ENCODE assay signal across 32 cellular contexts in genomic region chr15:76221085-76221767, GRCh38.
"Had no signal": no experiment of that assay in that cellular context is flagged by ENCODE, and none has a peak within 500 bp of the region (broad histone marks: within the 10 kb centered on the region; RNA-seq: fewer than 3 reads in every experiment).

No MANE protein-coding gene starts in this region.

- H3K27ac ChIP-seq: brain microvascular endothelial cell, esophagus muscularis mucosa, foreskin keratinocyte, gastrocnemius medialis, heart left ventricle, WERI-Rb-1 had no signal

- DNase-seq: activated B cell treated with CpG ODN at 0.5 μM for 24 hours; activated CD4-positive, alpha-beta memory T cell treated with anti-CD3 and anti-CD28 coated beads for 36 hours; activated CD4-positive, alpha-beta T cell treated with anti-CD3 and anti-CD28 coated beads for 48 hours; activated CD4-positive, alpha-beta T cell treated with anti-CD3 and anti-CD28 coated beads, Interleukin-2, amount 50 U/mL, for 1 hour; activated CD8-positive, alpha-beta memory T cell treated with anti-CD3 and anti-CD28 coated beads, Interleukin-2, amount 50 U/mL, for 48 hours; activated gamma-delta T cell; activated naive CD4-positive, alpha-beta T cell; activated naive CD4-positive, alpha-beta T cell treated with anti-CD3 and anti-CD28 coated beads, Interleukin-2, amount 10 ng/mL, durations not matched to agents 7 days and 5 days; activated naive CD8-positive, alpha-beta T cell treated with anti-CD3 and anti-CD28 coated beads, Interleukin-2, amount 10 ng/mL, durations not matched to agents 7 days and 5 days; activated T-cell treated with anti-CD3 and anti-CD28 coated beads for 4 hours; activated T-cell treated with anti-CD3 and anti-CD28 coated beads, Interleukin-2, amount 50 U/mL, for 24 hours; activated T-cell treated with anti-CD3 and anti-CD28 coated beads, Interleukin-2, amount 50 U/mL, for 72 hours; amniotic stem cell; anterior cingulate cortex; brain microvascular endothelial cell; cortex of kidney; dermis blood vessel endothelial cell; effector CD4-positive, alpha-beta T cell; effector memory CD8-positive, alpha-beta T cell; erythroblast; foreskin keratinocyte; gastrocnemius medialis; glutamatergic neuron; heart left ventricle; T-helper 17 cell; T1000; WERI-Rb-1 had no signal

- H3K4me1 ChIP-seq: foreskin keratinocyte had no signal

- H3K4me3 ChIP-seq: esophagus muscularis mucosa, gastrocnemius medialis, heart left ventricle had no signal

- H3K9me3 ChIP-seq: esophagus muscularis mucosa, gastrocnemius medialis had no signal

- FAIRE-seq: astrocyte, bronchial epithelial cell had no signal

- ATAC-seq: activated CD4-positive, CD25-positive, alpha-beta regulatory T cell treated with anti-CD3 and anti-CD28 coated beads, Interleukin-2, amount 50 U/mL, for 24 hours; activated naive CD4-positive, alpha-beta T cell treated with anti-CD3 and anti-CD28 coated beads, Interleukin-2, amount 50 U/mL, for 72 hours; activated T-cell treated with anti-CD3 and anti-CD28 coated beads, Interleukin-2, amount 50 U/mL, for 72 hours; effector memory CD8-positive, alpha-beta T cell; foreskin keratinocyte; gastrocnemius medialis; heart left ventricle; T-helper 17 cell had no signal

- H3K27me3 ChIP-seq: brain microvascular endothelial cell, esophagus muscularis mucosa, foreskin keratinocyte, gastrocnemius medialis, heart left ventricle had no signal
